ENCODE assay signal across 17 cellular contexts in the genomic region with DNA sequence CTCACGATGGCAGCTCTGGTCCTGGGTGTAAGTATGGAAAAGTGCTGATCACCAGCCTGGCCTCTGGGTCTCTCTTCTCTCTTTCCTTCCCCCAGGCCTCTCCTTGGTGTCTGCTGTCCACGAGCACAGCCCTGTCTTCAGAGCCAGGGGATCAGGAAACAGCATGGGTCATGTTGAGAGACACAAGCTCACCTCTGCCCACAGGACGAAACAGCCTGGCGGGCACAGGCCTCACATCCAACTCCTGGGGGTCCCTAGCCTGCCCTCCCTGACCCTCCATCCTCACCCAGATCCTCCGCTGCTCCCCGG.
DNase-seq lines count a peak whose midpoint lies in the region; ATAC-seq and TF ChIP-seq lines count a peak whose summit lies in the region.
"Had no signal": no experiment of that assay in that cellular context is flagged by ENCODE, and none has a peak within 500 bp of the region (broad histone marks: within the 10 kb centered on the region; RNA-seq: fewer than 3 reads in every experiment).

No MANE protein-coding gene starts in this region.

- POLR2A ChIA-PET in CD8-positive, alpha-beta memory T cell (lab: Charles Lee), result no interaction called here

- TF ChIP-seq CTCF in GM23338 (conservative IDR thresholded peaks at IDR 0.05; ENCODE audit: low read depth in 2 of 2), result no peak
- no peak for TF ChIP-seq CTCF in osteoblast (IDR thresholded peaks at IDR 0.05; ENCODE audit: extremely low read depth, low read depth, low read length)

- no peaks in the 10 kb centered on the region for H3F3A ChIP-seq in GM23338 (replicated peaks; ENCODE audit: low read depth)

- no peaks in the 10 kb centered on the region for H3K9me2 ChIP-seq in GM23338 (ENCODE audit: insufficient read depth)

- H3K4me1 ChIP-seq in GM23338 (ENCODE audit: insufficient read depth) (no peaks in the 10 kb centered on the region), osteoblast (ENCODE audit: insufficient read depth, low read length) (peaks cover 2% of the 10 kb centered on the region)
- no peaks in the 10 kb centered on the region for H3K4me1 ChIP-seq in CD8-positive, alpha-beta memory T cell (ENCODE audit: insufficient read depth, low read length)
- H3K4me1 ChIP-seq: BLaER1 treated with 17β-estradiol and CSF1 and Interleukin-3, amounts not matched to agents 10 nM and 100 nM had no signal

- H3K4me2 ChIP-seq in GM23338 (no peak overlapping the region), osteoblast (ENCODE audit: insufficient read depth, low read length) (no peak overlapping the region)
- H3K4me2 ChIP-seq: BLaER1 treated with 17β-estradiol and CSF1 and Interleukin-3, amounts not matched to agents 10 nM and 100 nM had no signal

- no peaks in the 10 kb centered on the region for H3K36me3 ChIP-seq in GM23338 (ENCODE audit: insufficient read depth)
- H3K36me3 ChIP-seq in osteoblast (ENCODE audit: insufficient read depth, low read length), result no peaks in the 10 kb centered on the region
- H3K36me3 ChIP-seq in CD8-positive, alpha-beta memory T cell (ENCODE audit: insufficient read depth, low read length), result no peaks in the 10 kb centered on the region
- no peaks in the 10 kb centered on the region for H3K36me3 ChIP-seq in H7 (replicated peaks; ENCODE audit: control insufficient read depth, insufficient read depth, low read length)
- H3K36me3 ChIP-seq: BLaER1 treated with 17β-estradiol and CSF1 and Interleukin-3, amounts not matched to agents 10 nM and 100 nM had no signal

- no peak overlapping the region for H2AFZ ChIP-seq in GM23338
- no peak overlapping the region for H2AFZ ChIP-seq in osteoblast (ENCODE audit: low read length)

- CTCF ChIA-PET in CD8-positive, alpha-beta memory T cell (lab: Charles Lee), result no interaction called here

- DNase-seq in GM23338 (ENCODE audit: low spot score) (no peak), ecto neural progenitor cell (ENCODE audit: low spot score) (peak; percentile 50), mesenteric fat pad (ENCODE audit: low spot score) (peak; percentile 81), osteoblast (ENCODE audit: insufficient read length, low spot score, missing footprints) (peak; percentile 52), T-helper 9 cell (no peak), H7 (no peak)
- DNase-seq in CD8-positive, alpha-beta memory T cell, result no peak
- DNase-seq: 8988T; AML-193; Calu3; CD4-positive, CD25-positive, alpha-beta regulatory T cell; DMS 273 treated with DMSO at 0.1 percent for 48 hours; GOT3 had no signal

- no peak overlapping the region for H3K4me3 ChIP-seq in GM23338
- H3K4me3 ChIP-seq in osteoblast (ENCODE audit: insufficient read depth, low read length), result no peak overlapping the region
- no peak overlapping the region for H3K4me3 ChIP-seq in CD8-positive, alpha-beta memory T cell (ENCODE audit: low read length)
- no peak overlapping the region for H3K4me3 ChIP-seq in H7 (ENCODE audit: insufficient read depth, low read depth, low read length)
- H3K4me3 ChIP-seq: BLaER1 treated with 17β-estradiol and CSF1 and Interleukin-3, amounts not matched to agents 10 nM and 100 nM; GM12878 had no signal

- H4K20me1 ChIP-seq in GM23338 (replicated peaks; ENCODE audit: insufficient read depth) (no peaks in the 10 kb centered on the region), osteoblast (ENCODE audit: insufficient read depth, low read length) (no peaks in the 10 kb centered on the region)
- H4K20me1 ChIP-seq: BLaER1 treated with 17β-estradiol and CSF1 and Interleukin-3, amounts not matched to agents 10 nM and 100 nM had no signal

- H3K27ac Mint-ChIP-seq in GM23338, result no peak overlapping the region
- H3K27ac Mint-ChIP-seq in CD8-positive, alpha-beta memory T cell, result no peak overlapping the region
- H3K27ac Mint-ChIP-seq: CD4-positive, CD25-positive, alpha-beta regulatory T cell had no signal

- H3K79me2 ChIP-seq in GM23338 (replicated peaks; ENCODE audit: insufficient read depth) (no peaks in the 10 kb centered on the region), osteoblast (ENCODE audit: insufficient read depth, low read length) (no peaks in the 10 kb centered on the region)

- H3K4me3 Mint-ChIP-seq in GM23338, result no peak overlapping the region
- no peak overlapping the region for H3K4me3 Mint-ChIP-seq in CD8-positive, alpha-beta memory T cell
- H3K4me3 Mint-ChIP-seq: CD4-positive, CD25-positive, alpha-beta regulatory T cell had no signal

- ATAC-seq in GM23338 (peak; percentile 30), GM21528 (IDR thresholded peaks at IDR 0.05; ENCODE audit: low FRiP score, unreplicated experiment) (no peak)
- ATAC-seq: GM12878, HCT116 had no signal

- H3K4me1 Mint-ChIP-seq in GM23338, result peaks cover 11% of the 10 kb centered on the region
- H3K4me1 Mint-ChIP-seq in CD8-positive, alpha-beta memory T cell, result no peaks in the 10 kb centered on the region

- no peaks in the 10 kb centered on the region for H3K9me3 Mint-ChIP-seq in GM23338
- H3K9me3 Mint-ChIP-seq in CD8-positive, alpha-beta memory T cell, result peaks cover 0 to 2% (median 0%) of the 10 kb centered on the region in 5 donors

- H3K27me3 Mint-ChIP-seq in GM23338 (ENCODE audit: insufficient read depth, low read depth, poor library complexity), result peaks cover 13% of the 10 kb centered on the region
- peaks cover 0 to 38% of the 10 kb centered on the region in 2 donors for H3K27me3 Mint-ChIP-seq in CD8-positive, alpha-beta memory T cell

- H3K27me3 ChIP-seq in GM23338 (ENCODE audit: insufficient read depth) (no peaks in the 10 kb centered on the region), osteoblast (ENCODE audit: insufficient read depth, low read length) (peaks cover 28% of the 10 kb centered on the region), H7 (ENCODE audit: control insufficient read depth, insufficient read depth, low read length) (peaks cover 2% of the 10 kb centered on the region)
- peaks cover 5% of the 10 kb centered on the region for H3K27me3 ChIP-seq in CD8-positive, alpha-beta memory T cell (ENCODE audit: insufficient read depth, low read length, poor library complexity, severe bottlenecking)
- H3K27me3 ChIP-seq: BLaER1 treated with 17β-estradiol and CSF1 and Interleukin-3, amounts not matched to agents 10 nM and 100 nM had no signal

- H3K36me3 Mint-ChIP-seq in GM23338 (ENCODE audit: low read depth), result no peaks in the 10 kb centered on the region
- peaks cover 0 to 4% (median 4%) of the 10 kb centered on the region in 3 donors for H3K36me3 Mint-ChIP-seq in CD8-positive, alpha-beta memory T cell
- H3K36me3 Mint-ChIP-seq: CD4-positive, CD25-positive, alpha-beta regulatory T cell had no signal

- H3K9me3 ChIP-seq in osteoblast (ENCODE audit: low read depth, low read length), result no peaks in the 10 kb centered on the region
- H3K9me3 ChIP-seq in CD8-positive, alpha-beta memory T cell (ENCODE audit: low read length), result no peaks in the 10 kb centered on the region

- no peak overlapping the region for H3K27ac ChIP-seq in GM23338 (ENCODE audit: low read depth)
- H3K27ac ChIP-seq in osteoblast (ENCODE audit: low read depth, low read length), result no peak overlapping the region
- no peak overlapping the region for H3K27ac ChIP-seq in CD8-positive, alpha-beta memory T cell (ENCODE audit: low read depth, low read length)
- H3K27ac ChIP-seq: BLaER1 treated with 17β-estradiol and CSF1 and Interleukin-3, amounts not matched to agents 10 nM and 100 nM had no signal

Comparison
In these comparisons a context has a peak if more than half of its experiments do, and no peak if none do; other contexts are left out.
1. DNase-seq: peak in ecto neural progenitor cell (single experiment), mesenteric fat pad (single experiment) and osteoblast (single experiment); none in GM23338 (single experiment), CD8-positive, alpha-beta memory T cell (0 of 5), T-helper 9 cell (single experiment) and H7 (single experiment).